17 cellular contexts compared by ENCODE assay signal in genomic region chr3:10779293-10779805, GRCh38. TPM values are rescaled to one million over a fixed set of nuclear protein-coding genes. Genes with fewer than 3 reads are reported as not detected.
DNase-seq lines count a peak whose midpoint lies in the region; ATAC-seq, FAIRE-seq and TF ChIP-seq lines count a peak whose summit lies in the region.
"Had no signal": no experiment of that assay in that cellular context is flagged by ENCODE, and none has a peak within 500 bp of the region (broad histone marks: within the 10 kb centered on the region; RNA-seq: fewer than 3 reads in every experiment).

No MANE protein-coding gene starts in this region.

- no peak overlapping the region for H2AFZ ChIP-seq in HepG2 (ENCODE audit: low read length)
- no peak overlapping the region for H2AFZ ChIP-seq in neural progenitor cell (replicated peaks)

- in situ Hi-C loops in HepG2 (cut with HindIII; ENCODE audit: extremely low pct_ligation_motif_present, low pct_unique_long_range_greater_than_20kb), result no loop called here

- TF ChIP-seq CTCF in HepG2 (CRISPR knock-in tag; IDR thresholded peaks at IDR 0.05) (no peak), right lobe of liver (IDR thresholded peaks at IDR 0.05) (no peak), neural progenitor cell (IDR thresholded peaks at IDR 0.05) (no peak), GM20000 (IDR thresholded peaks at IDR 0.05; ENCODE audit: extremely low read depth, missing control alignments) (no peak)

- H4K20me1 ChIP-seq in HepG2 (ENCODE audit: insufficient read depth, low read length) (no peaks in the 10 kb centered on the region), neural progenitor cell (ENCODE audit: low read depth) (no peaks in the 10 kb centered on the region)
- H4K20me1 ChIP-seq: BLaER1 treated with 17β-estradiol and CSF1 and Interleukin-3, amounts not matched to agents 10 nM and 100 nM had no signal

- H3K4me3 Mint-ChIP-seq in neural progenitor cell, result no peak overlapping the region
- H3K4me3 Mint-ChIP-seq: CD4-positive, CD25-positive, alpha-beta regulatory T cell had no signal

- H3K27me3 Mint-ChIP-seq in neural progenitor cell (ENCODE audit: insufficient read depth, low read depth), result peaks cover 18% of the 10 kb centered on the region

- FAIRE-seq in HepG2 (lab: Jason Lieb, UNC), result no peak
- FAIRE-seq: GM19239, H1 had no signal

- H3F3A ChIP-seq in neural progenitor cell (ENCODE audit: low read depth), result no peaks in the 10 kb centered on the region

- BruUV-seq in HepG2 (replicated peaks; lab: Mats Ljungman, UMichigan), result no TSS peak

- TF ChIP-seq EP300 in HepG2 (IDR thresholded peaks at IDR 0.05; ENCODE audit: low read depth in 2 of 2, low read length in 2 of 2), result no peak
- no peak for TF ChIP-seq EP300 in HepG2 (CRISPR knock-in tag; IDR thresholded peaks at IDR 0.05; ENCODE audit: borderline replicate concordance)

- no peaks in the 10 kb centered on the region for H3K36me3 ChIP-seq in HepG2 (replicated peaks in 1 of 2; ENCODE audit: control insufficient read depth in 1 of 2, insufficient read depth in 2 of 2, low read length in 2 of 2)
- H3K36me3 ChIP-seq in right lobe of liver, result no peaks in the 10 kb centered on the region
- no peaks in the 10 kb centered on the region for H3K36me3 ChIP-seq in neural progenitor cell
- H3K36me3 ChIP-seq: BLaER1 treated with 17β-estradiol and CSF1 and Interleukin-3, amounts not matched to agents 10 nM and 100 nM; HAP-1 had no signal

- ATAC-seq in HepG2 (no peak), right lobe of liver (no peak)

- DNase-seq in HepG2 (ENCODE audit: low spot score) (no peak), right lobe of liver (no peak), islet precursor cell (peak; percentile 44), neural progenitor cell (ENCODE audit: low spot score) (no peak), HuH-7.5 (ENCODE audit: low spot score) (no peak), GM20000 (ENCODE audit: low spot score) (no peak), NOMO-1 treated with dmso at 0.1 percent for 144 hours (lab: John Stamatoyannopoulos, UW; ENCODE audit: unreplicated experiment) (no peak)
- DNase-seq: ACHN; CD4-positive, CD25-positive, alpha-beta regulatory T cell; DMS53; GF-D8 had no signal

- H3K9me3 Mint-ChIP-seq in neural progenitor cell, result no peaks in the 10 kb centered on the region
- H3K9me3 Mint-ChIP-seq: CD4-positive, CD25-positive, alpha-beta regulatory T cell had no signal

- CTCF ChIA-PET in HepG2 (lab: Yijun Ruan, JAX; ENCODE audit: low intra/inter-chr PET ratio, low total read pairs), result no interaction called here

- POLR2A ChIA-PET in HepG2 (lab: Yijun Ruan, JAX), result no interaction called here

- no peaks in the 10 kb centered on the region for H3K79me2 ChIP-seq in HepG2 (ENCODE audit: insufficient read depth, low read length)
- no peaks in the 10 kb centered on the region for H3K79me2 ChIP-seq in neural progenitor cell (ENCODE audit: low read depth)

- peaks cover 8% of the 10 kb centered on the region; the same call in 1 of the 2 replicates for H3K4me1 ChIP-seq in HepG2 (ENCODE audit: insufficient read depth, low read length)
- H3K4me1 ChIP-seq in right lobe of liver, result no peaks in the 10 kb centered on the region
- H3K4me1 ChIP-seq in neural progenitor cell, result no peaks in the 10 kb centered on the region
- H3K4me1 ChIP-seq: HAP-1 had no signal

- H3K9ac ChIP-seq in HepG2 (ENCODE audit: insufficient read depth, low read depth, low read length), result no peak overlapping the region
- no peak overlapping the region for H3K9ac ChIP-seq in neural progenitor cell
- H3K9ac ChIP-seq: BLaER1 treated with 17β-estradiol and CSF1 and Interleukin-3, amounts not matched to agents 10 nM and 100 nM had no signal

- peak overlapping the region; percentile 33 for H3K27ac Mint-ChIP-seq in neural progenitor cell
- H3K27ac Mint-ChIP-seq: CD4-positive, CD25-positive, alpha-beta regulatory T cell had no signal

- H3K9me3 ChIP-seq in HepG2 (ENCODE audit: low read length), result no peaks in the 10 kb centered on the region
- no peaks in the 10 kb centered on the region for H3K9me3 ChIP-seq in right lobe of liver
- no peaks in the 10 kb centered on the region for H3K9me3 ChIP-seq in neural progenitor cell (ENCODE audit: low read depth)
- H3K9me3 ChIP-seq: BLaER1 treated with 17β-estradiol and CSF1 and Interleukin-3, amounts not matched to agents 10 nM and 100 nM; HAP-1 had no signal

- intact Hi-C loops in HepG2 (cut with micrococcal nuclease; ENCODE audit: unreplicated experiment), result no loop called here
- intact Hi-C loops in right lobe of liver (cut with DNase I), result no loop called here

- TF ChIP-seq POLR2A in HepG2 (IDR thresholded peaks at IDR 0.05; ENCODE audit: insufficient read depth in 1 of 2, low read depth in 2 of 2, low read length in 2 of 2) (no peak), right lobe of liver (IDR thresholded peaks at IDR 0.05) (no peak)

- no peaks in the 10 kb centered on the region for H3K36me3 Mint-ChIP-seq in neural progenitor cell
- H3K36me3 Mint-ChIP-seq: CD4-positive, CD25-positive, alpha-beta regulatory T cell had no signal

- 67% methylated on average over 3 of the region's 8 CpGs for WGBS in HepG2 (ENCODE audit: low lambda C conversion rate)
- whole genome bisulfite sequencing in right lobe of liver (ENCODE audit: insufficient coverage, low coverage, low lambda C conversion rate, missing lambda C conversion rate), result 50% methylated on average over 2 of the region's 8 CpGs

- H3K4me3 ChIP-seq in HepG2 (replicated peaks in 1 of 3; ENCODE audit: insufficient read depth in 1 of 3, low read depth in 2 of 3, low read length in 3 of 3) (no peak overlapping the region), right lobe of liver (no peak overlapping the region), neural progenitor cell (no peak overlapping the region)
- H3K4me3 ChIP-seq: BLaER1 treated with 17β-estradiol and CSF1 and Interleukin-3, amounts not matched to agents 10 nM and 100 nM; HAP-1 had no signal

- H3K27me3 ChIP-seq in HepG2 (ENCODE audit: control insufficient read depth in 1 of 2, insufficient read depth in 2 of 2, low read length in 2 of 2), result peaks cover 0 to 4% of the 10 kb centered on the region in 2 experiments; a peak in 2 of 5 replicates
- H3K27me3 ChIP-seq in right lobe of liver, result no peaks in the 10 kb centered on the region
- peaks cover 30% of the 10 kb centered on the region for H3K27me3 ChIP-seq in neural progenitor cell
- H3K27me3 ChIP-seq: BLaER1 treated with 17β-estradiol and CSF1 and Interleukin-3, amounts not matched to agents 10 nM and 100 nM had no signal

- H3K27ac ChIP-seq in HepG2 (ENCODE audit: extremely low read length, insufficient read depth, low read length) (no peak overlapping the region), right lobe of liver (no peak overlapping the region), neural progenitor cell (no peak overlapping the region)

- no peak for TF ChIP-seq RAD21 in HepG2 (CRISPR knock-in tag; IDR thresholded peaks at IDR 0.05)

- no peak overlapping the region for H3K4me2 ChIP-seq in HepG2 (ENCODE audit: low read depth, low read length)
- H3K4me2 ChIP-seq in neural progenitor cell, result no peak overlapping the region

- H3K4me1 Mint-ChIP-seq in neural progenitor cell, result peaks cover 3% of the 10 kb centered on the region
- H3K4me1 Mint-ChIP-seq: CD4-positive, CD25-positive, alpha-beta regulatory T cell had no signal

RNA-seq across cellular contexts. Expression of gene SLC6A11, which starts 36.7 kb away (rescaled TPM):
- total RNA-seq in HepG2 (2016; rRNA removed; fragmentation: Illumina TruSeq; extraction: Trizol), result 16.4 and 34.5 TPM in 2 replicates
- total RNA-seq in HepG2 (2016; cell fraction: cytosol; rRNA removed; fragmentation: Illumina TruSeq; extraction: Trizol; ENCODE audit: low read depth), result 3.6 and 3.7 TPM in 2 replicates
- total RNA-seq in HepG2 (2016; cell fraction: insoluble cytoplasmic fraction; rRNA removed; fragmentation: Illumina TruSeq; extraction: Trizol), result 15.1 and 36.1 TPM in 2 replicates
- 10.4 and 11.0 TPM in 2 replicates for total RNA-seq in HepG2 (2016; cell fraction: membrane; rRNA removed; fragmentation: Illumina TruSeq; extraction: Trizol)
- total RNA-seq in HepG2 (2016; cell fraction: nucleus; rRNA removed; fragmentation: Illumina TruSeq; extraction: Trizol), result 42.8 and 45.6 TPM in 2 replicates
- 17.9 and 30.4 TPM in 2 replicates for polyA plus RNA-seq in HepG2 (2011; rRNA removed)
- polyA plus RNA-seq in HepG2 (2011; cell fraction: cytosol; rRNA removed), result 11.3 and 15.1 TPM in 2 replicates
- polyA plus RNA-seq in HepG2 (2011; cell fraction: nucleus; rRNA removed), result 48.6 and 62.7 TPM in 2 replicates
- 10.5 and 12.6 TPM in 2 replicates for polyA plus RNA-seq in HepG2 (2012)
- 2.5 TPM in 2 replicates for polyA plus RNA-seq in HepG2 (2016; cell fraction: cytosol; fragmentation: Illumina TruSeq; extraction: Trizol; ENCODE audit: low read depth)
- polyA plus RNA-seq in HepG2 (2016; cell fraction: insoluble cytoplasmic fraction; fragmentation: Illumina TruSeq; extraction: Trizol; ENCODE audit: low read depth), result 11.9 and 14.6 TPM in 2 replicates
- 5.5 and 6.6 TPM in 2 replicates for polyA plus RNA-seq in HepG2 (2016; cell fraction: membrane; fragmentation: Illumina TruSeq; extraction: Trizol; ENCODE audit: low read depth)
- polyA plus RNA-seq in HepG2 (2016; cell fraction: nucleus; fragmentation: Illumina TruSeq; extraction: Trizol; ENCODE audit: insufficient read depth, low read depth), result 51.4 and 54.6 TPM in 2 replicates
- polyA minus RNA-seq in HepG2 (2011; rRNA and poly(A)+ RNA removed; ENCODE audit: low replicate concordance), result 0.02 and 26.3 TPM in 2 replicates
- polyA minus RNA-seq in HepG2 (2011; cell fraction: cytosol; rRNA and poly(A)+ RNA removed), result 7.0 and 11.0 TPM in 2 replicates
- 34.5 and 44.1 TPM in 2 replicates for polyA minus RNA-seq in HepG2 (2011; cell fraction: nucleus; rRNA and poly(A)+ RNA removed)
- under 1 TPM in 5 of 6 experiments, not detected in 1; 0.06 to 0.42 (median 0.12) TPM for total RNA-seq in right lobe of liver
- 0.86 and 1.2 TPM in 2 replicates for total RNA-seq in neural progenitor cell (ENCODE audit: low replicate concordance)
- total RNA-seq: A172; CD4-positive, CD25-positive, alpha-beta regulatory T cell; HT1080 had no signal
- polyA plus RNA-seq: CD4-positive, CD25-positive, alpha-beta regulatory T cell had no signal
